Comparison of ENCODE assay signal across 1 cellular context in the genomic region with DNA sequence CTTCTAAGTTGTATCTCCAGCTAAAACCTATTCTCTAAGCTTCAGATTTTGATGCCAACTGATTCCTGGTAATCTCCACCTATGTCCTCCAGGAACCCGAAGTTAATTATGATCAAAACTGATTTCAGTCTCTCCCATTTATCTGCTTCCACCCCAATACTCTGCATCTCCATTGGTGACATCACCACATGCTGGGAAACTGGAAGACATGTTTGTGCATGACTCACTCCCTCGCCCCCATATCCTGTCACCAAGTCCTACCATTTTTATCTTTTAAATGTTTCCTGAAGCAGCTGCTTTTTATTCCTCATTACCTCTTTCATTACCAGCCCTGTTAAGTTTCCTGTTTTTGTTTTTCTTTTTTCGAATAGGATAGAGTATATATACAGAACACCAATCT.
A peak's percentile ranks its signal among the peaks of the same experiment; 100 is the strongest.
TF ChIP-seq lines count a peak whose summit lies in the region.

No MANE protein-coding gene starts in this region.

TF ChIP-seq in K562, 482 proteins besides CTCF, POLR2A, EP300 and RAD21 (continued from another document):
- TF ChIP-seq C11orf30 (IDR thresholded peaks at IDR 0.05; ENCODE audit: low read depth) (no peak), KLF1 (tag; IDR thresholded peaks at IDR 0.05) (no peak), TAF7 (tag; IDR thresholded peaks at IDR 0.05) (no peak), ZNF644 (tag; IDR thresholded peaks at IDR 0.05; ENCODE audit: low read depth) (no peak), EGR1 (conservative IDR thresholded peaks at IDR 0.05) (peak; percentile 63), ERF (CRISPR knock-in tag; IDR thresholded peaks at IDR 0.05) (no peak), ZKSCAN8 (CRISPR knock-in tag; IDR thresholded peaks at IDR 0.05) (no peak), JUND (IDR thresholded peaks at IDR 0.05; ENCODE audit: borderline replicate concordance, low read depth, low read length) (peak; percentile 86), JUND (tag; IDR thresholded peaks at IDR 0.05; ENCODE audit: borderline replicate concordance, low read depth, low read length) (peak; percentile 80), JUN (IDR thresholded peaks at IDR 0.05; ENCODE audit: borderline replicate concordance, low read depth, low read length) (peak; percentile 68; the same call in 1 of the 2 replicates), JUN (CRISPR knock-in tag; IDR thresholded peaks at IDR 0.05; ENCODE audit: borderline replicate concordance) (no peak)
- TF ChIP-seq, protein P1, sequence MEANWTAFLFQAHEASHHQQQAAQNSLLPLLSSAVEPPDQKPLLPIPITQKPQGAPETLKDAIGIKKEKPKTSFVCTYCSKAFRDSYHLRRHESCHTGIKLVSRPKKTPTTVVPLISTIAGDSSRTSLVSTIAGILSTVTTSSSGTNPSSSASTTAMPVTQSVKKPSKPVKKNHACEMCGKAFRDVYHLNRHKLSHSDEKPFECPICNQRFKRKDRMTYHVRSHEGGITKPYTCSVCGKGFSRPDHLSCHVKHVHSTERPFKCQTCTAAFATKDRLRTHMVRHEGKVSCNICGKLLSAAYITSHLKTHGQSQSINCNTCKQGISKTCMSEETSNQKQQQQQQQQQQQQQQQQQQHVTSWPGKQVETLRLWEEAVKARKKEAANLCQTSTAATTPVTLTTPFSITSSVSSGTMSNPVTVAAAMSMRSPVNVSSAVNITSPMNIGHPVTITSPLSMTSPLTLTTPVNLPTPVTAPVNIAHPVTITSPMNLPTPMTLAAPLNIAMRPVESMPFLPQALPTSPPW (CRISPR knock-in tag; IDR thresholded peaks at IDR 0.05): peak; percentile 20; the same call in 1 of the 2 replicates
